20 cellular contexts compared by ENCODE assay signal in the genomic region with DNA sequence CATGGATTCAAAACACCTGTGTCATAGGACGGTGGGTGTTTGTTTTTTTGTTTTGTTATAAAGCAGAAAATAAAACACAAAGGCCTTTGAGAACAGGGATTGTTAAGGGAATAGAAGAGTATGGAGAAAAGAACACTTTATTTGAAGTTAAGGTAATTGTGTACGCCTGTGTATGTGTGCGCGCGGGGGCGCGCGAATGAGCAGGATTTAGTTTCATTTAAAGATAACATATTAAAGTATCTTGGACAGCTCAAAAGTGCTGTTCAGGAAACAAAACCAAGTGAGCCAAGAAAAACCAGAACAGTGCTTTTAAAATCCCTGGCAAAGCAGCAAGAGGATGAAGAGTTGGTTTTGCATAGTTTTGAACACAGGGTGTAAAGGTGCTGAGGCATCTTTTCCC. TPM values are rescaled to one million over a fixed set of nuclear protein-coding genes. Genes with fewer than 3 reads are reported as not detected.
DNase-seq lines count a peak whose midpoint lies in the region; ATAC-seq and TF ChIP-seq lines count a peak whose summit lies in the region.
"Had no signal": no experiment of that assay in that cellular context is flagged by ENCODE, and none has a peak within 500 bp of the region (broad histone marks: within the 10 kb centered on the region; RNA-seq: fewer than 3 reads in every experiment).

No MANE protein-coding gene starts in this region.

- H3K27me3 Mint-ChIP-seq in WTC11 (ENCODE audit: low read depth) (peaks cover 42% of the 10 kb centered on the region), neural progenitor cell (ENCODE audit: insufficient read depth, low read depth) (peaks cover 19% of the 10 kb centered on the region)
- H3K27me3 Mint-ChIP-seq in activated T-helper 2 cell treated with anti-CD3 and anti-CD28 coated beads, Interferon-gamma antibody, Interleukin-2, Interleukin-4, amounts not matched to agents 10 μg/mL and 5 μg/mL and 100 μg/mL, durations not matched to agents 14 hours and 24 hours and 36 hours (ENCODE audit: low read depth), result peaks cover 43% of the 10 kb centered on the region

- H3K4me1 ChIP-seq in iPS-18a (ENCODE audit: control insufficient read depth, low read depth, low read length) (peaks cover 2% of the 10 kb centered on the region), neural progenitor cell (peaks cover 5% of the 10 kb centered on the region)

- H3K9me3 Mint-ChIP-seq in WTC11 (no peaks in the 10 kb centered on the region), neural progenitor cell (no peaks in the 10 kb centered on the region)
- no peaks in the 10 kb centered on the region for H3K9me3 Mint-ChIP-seq in activated T-helper 2 cell treated with anti-CD3 and anti-CD28 coated beads, Interferon-gamma antibody, Interleukin-2, Interleukin-4, amounts not matched to agents 10 μg/mL and 5 μg/mL and 100 μg/mL, durations not matched to agents 14 hours and 24 hours and 36 hours

- CTCF ChIA-PET in WTC11 (lab: Charles Lee), result interaction anchor here (3.0 to 3.4 kb wide), 2 partner anchors 238 to 483 kb away, joined by 17 to 57 read pairs; no protein-coding TSS in a partner anchor

- no peak overlapping the region for H3K27ac Mint-ChIP-seq in WTC11
- no peak overlapping the region for H3K27ac Mint-ChIP-seq in neural progenitor cell
- no peak overlapping the region for H3K27ac Mint-ChIP-seq in activated T-helper 2 cell treated with anti-CD3 and anti-CD28 coated beads, Interferon-gamma antibody, Interleukin-2, Interleukin-4, amounts not matched to agents 10 μg/mL and 5 μg/mL and 100 μg/mL, durations not matched to agents 14 hours and 24 hours and 36 hours

- no peaks in the 10 kb centered on the region for H3K36me3 ChIP-seq in H7 (replicated peaks; ENCODE audit: control insufficient read depth, insufficient read depth, low read length)
- H3K36me3 ChIP-seq in iPS-18a (ENCODE audit: control insufficient read depth, low read depth, low read length), result no peaks in the 10 kb centered on the region
- no peaks in the 10 kb centered on the region for H3K36me3 ChIP-seq in neural progenitor cell

- H3K27ac ChIP-seq in iPS-18a (ENCODE audit: low read length) (no peak overlapping the region), neural progenitor cell (no peak overlapping the region)
- H3K27ac ChIP-seq: KMS-11 had no signal

- ATAC-seq in WTC11, result no peak
- ATAC-seq: Panc1 had no signal

- H4K20me1 ChIP-seq in neural progenitor cell (ENCODE audit: low read depth), result no peaks in the 10 kb centered on the region

- peak overlapping the region; percentile 65; the same call in 1 of the 2 replicates for H3K4me3 ChIP-seq in H7 (ENCODE audit: insufficient read depth, low read depth, low read length)
- peak overlapping the region; percentile 66 for H3K4me3 ChIP-seq in iPS-18a (ENCODE audit: low read length)
- no peak overlapping the region for H3K4me3 ChIP-seq in neural progenitor cell

- no peaks in the 10 kb centered on the region for H3K79me2 ChIP-seq in neural progenitor cell (ENCODE audit: low read depth)

- DNase-seq in H7, result no peak
- DNase-seq in WTC11 (ENCODE audit: low spot score), result no peak
- DNase-seq in neural progenitor cell (ENCODE audit: low spot score), result no peak
- no peak for DNase-seq in NCI-H1417 (lab: John Stamatoyannopoulos, UW)
- DNase-seq in NK-92 treated with Interleukin-12 subunit alpha and Interleukin-12 subunit beta, amount 100 ng/mL, for 24 hours (lab: John Stamatoyannopoulos, UW), result no peak
- DNase-seq in SIG-M5 treated with dmso at 0.1 percent for 504 hours (lab: John Stamatoyannopoulos, UW; ENCODE audit: unreplicated experiment), result no peak
- DNase-seq in activated T-helper 2 cell treated with anti-CD3 and anti-CD28 coated beads, Interferon-gamma antibody, Interleukin-2, Interleukin-4, amounts not matched to agents 10 μg/mL and 5 μg/mL and 100 μg/mL, durations not matched to agents 14 hours and 24 hours and 36 hours (ENCODE audit: low spot score), result no peak
- DNase-seq: AML-193, DMS153, EL, GOT3, NCI-H1436, NCI-H2029, NCI-H2171, NCI-H526 treated with DMSO at 0.1 percent for 48 hours, SW 1271 had no signal

- no peaks in the 10 kb centered on the region for H3K36me3 Mint-ChIP-seq in WTC11
- H3K36me3 Mint-ChIP-seq in neural progenitor cell, result no peaks in the 10 kb centered on the region
- H3K36me3 Mint-ChIP-seq in activated T-helper 2 cell treated with anti-CD3 and anti-CD28 coated beads, Interferon-gamma antibody, Interleukin-2, Interleukin-4, amounts not matched to agents 10 μg/mL and 5 μg/mL and 100 μg/mL, durations not matched to agents 14 hours and 24 hours and 36 hours (ENCODE audit: low read depth), result no peaks in the 10 kb centered on the region

- H2AFZ ChIP-seq in neural progenitor cell (replicated peaks), result no peak overlapping the region

- H3K9ac ChIP-seq in iPS-18a (ENCODE audit: low read length), result no peak overlapping the region
- no peak overlapping the region for H3K9ac ChIP-seq in neural progenitor cell
- H3K9ac ChIP-seq: KMS-11 had no signal

- no peaks in the 10 kb centered on the region for H3F3A ChIP-seq in neural progenitor cell (ENCODE audit: low read depth)

- H3K9me3 ChIP-seq in iPS-18a (ENCODE audit: control insufficient read depth, low read depth, low read length) (no peaks in the 10 kb centered on the region), neural progenitor cell (ENCODE audit: low read depth) (no peaks in the 10 kb centered on the region)

- H3K4me1 Mint-ChIP-seq in WTC11 (peaks cover 21% of the 10 kb centered on the region), neural progenitor cell (peaks cover 43% of the 10 kb centered on the region)
- peaks cover 8% of the 10 kb centered on the region for H3K4me1 Mint-ChIP-seq in activated T-helper 2 cell treated with anti-CD3 and anti-CD28 coated beads, Interferon-gamma antibody, Interleukin-2, Interleukin-4, amounts not matched to agents 10 μg/mL and 5 μg/mL and 100 μg/mL, durations not matched to agents 14 hours and 24 hours and 36 hours (ENCODE audit: low read depth)

- H3K4me2 ChIP-seq in neural progenitor cell, result peak overlapping the region; percentile 91
- H3K4me2 ChIP-seq: KMS-11 had no signal

- TF ChIP-seq CTCF in WTC11 (IDR thresholded peaks at IDR 0.05), result no peak
- no peak for TF ChIP-seq CTCF in neural progenitor cell (IDR thresholded peaks at IDR 0.05)

- intact Hi-C loops in activated T-helper 2 cell treated with anti-CD3 and anti-CD28 coated beads, Interferon-gamma antibody, Interleukin-2, Interleukin-4, amounts not matched to agents 10 μg/mL and 5 μg/mL and 100 μg/mL, durations not matched to agents 14 hours and 24 hours and 36 hours (cut with micrococcal nuclease), result loop anchor here (5.0 kb wide), 1 partner anchor 1006 kb away; the partner anchor contains the start of genes ASTE1 and NEK11

- POLR2A ChIA-PET in WTC11 (lab: Charles Lee), result no interaction called here

- peak overlapping the region; percentile 94 for H3K4me3 Mint-ChIP-seq in WTC11
- peak overlapping the region; percentile 91 for H3K4me3 Mint-ChIP-seq in neural progenitor cell
- no peak overlapping the region for H3K4me3 Mint-ChIP-seq in activated T-helper 2 cell treated with anti-CD3 and anti-CD28 coated beads, Interferon-gamma antibody, Interleukin-2, Interleukin-4, amounts not matched to agents 10 μg/mL and 5 μg/mL and 100 μg/mL, durations not matched to agents 14 hours and 24 hours and 36 hours (ENCODE audit: low read depth)

- peaks cover 16% of the 10 kb centered on the region for H3K27me3 ChIP-seq in H7 (ENCODE audit: control insufficient read depth, insufficient read depth, low read length)
- H3K27me3 ChIP-seq in iPS-18a (ENCODE audit: control insufficient read depth, insufficient read depth, low read length), result peaks cover 24% of the 10 kb centered on the region
- peaks cover 78% of the 10 kb centered on the region for H3K27me3 ChIP-seq in neural progenitor cell

TF ChIP-seq in WTC11, 78 proteins besides CTCF, POLR2A, EP300 and RAD21 (continues in another document):
- TF ChIP-seq ZBTB21 (CRISPR knock-in tag; IDR thresholded peaks at IDR 0.05; ENCODE audit: borderline replicate concordance) (no peak), ETV6 (CRISPR knock-in tag; IDR thresholded peaks at IDR 0.05) (no peak), CDX4 (CRISPR knock-in tag; IDR thresholded peaks at IDR 0.05; ENCODE audit: borderline replicate concordance) (no peak), ZNF138 (CRISPR knock-in tag; conservative IDR thresholded peaks at IDR 0.05) (no peak), USF2 (CRISPR knock-in tag; IDR thresholded peaks at IDR 0.05) (no peak), RELA (CRISPR knock-in tag; IDR thresholded peaks at IDR 0.05; ENCODE audit: borderline replicate concordance) (no peak), TP53 (CRISPR knock-in tag; IDR thresholded peaks at IDR 0.05) (no peak), ATF3 (CRISPR knock-in tag; conservative IDR thresholded peaks at IDR 0.05) (no peak), JUN (CRISPR knock-in tag; IDR thresholded peaks at IDR 0.05) (no peak)
- TF ChIP-seq, protein P1, sequence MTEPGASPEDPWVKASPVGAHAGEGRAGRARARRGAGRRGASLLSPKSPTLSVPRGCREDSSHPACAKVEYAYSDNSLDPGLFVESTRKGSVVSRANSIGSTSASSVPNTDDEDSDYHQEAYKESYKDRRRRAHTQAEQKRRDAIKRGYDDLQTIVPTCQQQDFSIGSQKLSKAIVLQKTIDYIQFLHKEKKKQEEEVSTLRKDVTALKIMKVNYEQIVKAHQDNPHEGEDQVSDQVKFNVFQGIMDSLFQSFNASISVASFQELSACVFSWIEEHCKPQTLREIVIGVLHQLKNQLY (CRISPR knock-in tag; IDR thresholded peaks at IDR 0.05), result no peak

RNA-seq across cellular contexts. Expression of gene CPNE4, which starts 1.9 kb away (rescaled TPM):
- total RNA-seq in H7 (2014; rRNA removed; shearing (Covaris generic)), result 0.55 and 0.83 TPM in 2 replicates
- total RNA-seq in WTC11 (2021) (1.7 to 2.6 TPM (median 2.4 TPM) in 3 replicates), neural progenitor cell (ENCODE audit: low replicate concordance) (0.09 TPM in 1 of 2 replicates, not detected in the other)
- not detected in 2 replicates for total RNA-seq in activated T-helper 2 cell treated with anti-CD3 and anti-CD28 coated beads, Interferon-gamma antibody, Interleukin-2, Interleukin-4, amounts not matched to agents 10 μg/mL and 5 μg/mL and 100 μg/mL, durations not matched to agents 14 hours and 24 hours and 36 hours
- total RNA-seq: SK-MEL-5 had no signal
